Comparison of ENCODE assay signal across 8 cellular contexts in genomic region chr9:125705893-125706292, GRCh38. TPM values are rescaled to one million over a fixed set of nuclear protein-coding genes. Genes with fewer than 3 reads are reported as not detected.
DNase-seq lines count a peak whose midpoint lies in the region; ATAC-seq and TF ChIP-seq lines count a peak whose summit lies in the region.

No MANE protein-coding gene starts in this region.

- TF ChIP-seq POLR2A in esophagus muscularis mucosa (IDR thresholded peaks at IDR 0.05; ENCODE audit: low read depth) (no peak), prostate gland (IDR thresholded peaks at IDR 0.05) (no peak)

- H3K27ac ChIP-seq in esophagus muscularis mucosa (replicated peaks in 1 of 4) (no peak overlapping the region), prostate gland (no peak overlapping the region)

- TF ChIP-seq CTCF in esophagus muscularis mucosa (IDR thresholded peaks at IDR 0.05) (no peak), prostate gland (IDR thresholded peaks at IDR 0.05) (no peak)

- H3K27me3 ChIP-seq in esophagus muscularis mucosa (no peaks in the 10 kb centered on the region), prostate gland (replicated peaks; ENCODE audit: insufficient read depth) (no peaks in the 10 kb centered on the region)

- H3K36me3 ChIP-seq in esophagus muscularis mucosa (no peaks in the 10 kb centered on the region), prostate gland (no peaks in the 10 kb centered on the region)

- H3K4me1 ChIP-seq in esophagus muscularis mucosa (peaks cover 17 to 32% (median 24%) of the 10 kb centered on the region in 4 donors), prostate gland (replicated peaks) (peaks cover 7% of the 10 kb centered on the region)

- DNase-seq in RKO (ENCODE audit: low spot score) (peak; percentile 30), esophagus muscularis mucosa (ENCODE audit: extremely low spot score) (no peak), prostate gland (ENCODE audit: low spot score) (no peak), NCI-H1417 treated with DMSO at 0.1 percent for 48 hours (lab: John Stamatoyannopoulos, UW) (no peak), NK-92 (lab: John Stamatoyannopoulos, UW; ENCODE audit: unreplicated experiment) (no peak)

- ATAC-seq in GM21737 (IDR thresholded peaks at IDR 0.05; ENCODE audit: unreplicated experiment) (no peak), GM21515 (IDR thresholded peaks at IDR 0.05; ENCODE audit: unreplicated experiment) (no peak)

- H3K4me3 ChIP-seq in GM08714 (ENCODE audit: low read length), result peak overlapping the region; percentile 100
- peak overlapping the region; percentile 76 to 100 (median 96) for H3K4me3 ChIP-seq in esophagus muscularis mucosa
- peak overlapping the region; percentile 71 to 76 for H3K4me3 ChIP-seq in prostate gland

- intact Hi-C loops in esophagus muscularis mucosa (cut with DNase I) (loop anchor here (5.0 to 10.0 kb wide), 3 partner anchors 41 to 301 kb away; partner anchors contain the start of gene PBX3), prostate gland (cut with DNase I) (loop anchor here (2.0 kb wide), 1 partner anchor 41 kb away; the partner anchor contains the start of gene PBX3)

- WGBS in esophagus muscularis mucosa, result 80% methylated on average over 4 of the region's 4 CpGs
- 55% methylated on average over 4 of the region's 4 CpGs for WGBS in prostate gland

- H3K9me3 ChIP-seq in esophagus muscularis mucosa, result no peaks in the 10 kb centered on the region
- H3K9me3 ChIP-seq in prostate gland, result no peaks in the 10 kb centered on the region

- no peak for TF ChIP-seq EP300 in esophagus muscularis mucosa (IDR thresholded peaks at IDR 0.05)

RNA-seq across cellular contexts. Expression of gene MAPKAP1, which starts 1.1 kb away (rescaled TPM):
- total RNA-seq in esophagus muscularis mucosa, result 100 to 1,000 TPM in 1 of 4 donors, 10 to 100 TPM in 3; 84.3 to 103 (median 93.4) TPM
- 10 to 100 TPM; 62.4 to 91.2 TPM for total RNA-seq in prostate gland

RNA-seq across cellular contexts. Expression of gene PBX3, which starts 41.3 kb away (rescaled TPM):
- 10 to 100 TPM; 50.1 to 82.4 (median 54.3) TPM for total RNA-seq in esophagus muscularis mucosa
- 10 to 100 TPM; 48.5 to 77.6 TPM for total RNA-seq in prostate gland
